ENCODE assay signal across 8 cellular contexts in the genomic region with DNA sequence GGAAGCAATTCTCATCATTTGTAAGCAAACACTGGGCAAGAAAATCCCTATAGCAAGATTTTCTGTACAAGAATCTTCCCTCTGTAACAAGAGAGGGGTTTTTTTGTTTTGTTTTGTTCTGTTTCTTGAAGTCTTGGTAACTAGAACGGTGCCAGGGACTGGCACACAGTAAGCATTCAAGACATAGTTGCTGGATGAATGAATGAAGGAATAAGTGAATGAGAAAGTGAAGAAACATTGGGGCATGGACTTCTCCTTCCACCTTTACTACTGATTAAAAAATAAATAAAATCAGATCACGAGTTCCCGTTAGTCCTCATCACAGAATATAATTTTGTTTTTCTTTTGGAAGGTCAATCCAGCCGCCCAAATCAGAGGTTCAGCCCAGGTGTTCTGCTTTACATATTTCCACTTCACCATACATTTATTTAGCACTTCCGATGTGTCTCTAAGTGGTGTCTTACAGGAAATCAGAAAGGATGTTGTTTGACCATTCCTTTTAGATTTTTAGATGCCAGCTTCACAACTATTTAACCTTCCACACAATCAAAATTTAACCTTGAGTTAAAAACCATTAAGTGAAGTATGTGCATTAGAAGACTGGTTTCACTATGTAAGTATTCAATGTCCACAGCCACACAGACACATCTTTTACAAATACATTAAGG.
DNase-seq lines count a peak whose midpoint lies in the region; ATAC-seq and TF ChIP-seq lines count a peak whose summit lies in the region.

No MANE protein-coding gene starts in this region.

- CTCF ChIA-PET in activated CD4-positive, alpha-beta T cell treated with anti-CD3 and anti-CD28 coated beads, Interleukin-2, amount 10 ng/mL, durations not matched to agents 7 days and 5 days (lab: Charles Lee): interaction anchor here (0.9 kb wide), 1 partner anchor 9 kb away, joined by 3 read pairs; no protein-coding TSS in a partner anchor

- no peaks in the 10 kb centered on the region for H3K36me3 Mint-ChIP-seq in activated CD4-positive, alpha-beta T cell treated with anti-CD3 and anti-CD28 coated beads, Interleukin-2, amount 10 ng/mL, durations not matched to agents 24 days and 14 days (ENCODE audit: low read depth)
- no peaks in the 10 kb centered on the region for H3K36me3 Mint-ChIP-seq in activated CD4-positive, alpha-beta T cell treated with anti-CD3 and anti-CD28 coated beads, Interleukin-2, amount 10 ng/mL, durations not matched to agents 7 days and 5 days (ENCODE audit: low read depth)

- H4K20me1 ChIP-seq in smooth muscle cell (ENCODE audit: low read depth): no peaks in the 10 kb centered on the region

- POLR2A ChIA-PET in activated CD4-positive, alpha-beta T cell treated with anti-CD3 and anti-CD28 coated beads, Interleukin-2, amount 10 ng/mL, durations not matched to agents 7 days and 5 days (lab: Charles Lee): no interaction called here

- peak overlapping the region; percentile 9 for H3K4me3 Mint-ChIP-seq in activated CD4-positive, alpha-beta T cell treated with anti-CD3 and anti-CD28 coated beads, Interleukin-2, amount 10 ng/mL, durations not matched to agents 24 days and 14 days
- no peak overlapping the region for H3K4me3 Mint-ChIP-seq in activated CD4-positive, alpha-beta T cell treated with anti-CD3 and anti-CD28 coated beads, Interleukin-2, amount 10 ng/mL, durations not matched to agents 7 days and 5 days

- H3K9me3 ChIP-seq in SJSA1 (replicated peaks) (no peaks in the 10 kb centered on the region), smooth muscle cell (replicated peaks; ENCODE audit: low read depth) (no peaks in the 10 kb centered on the region)

- WGBS in smooth muscle cell (ENCODE audit: low lambda C conversion rate): 99% methylated on average over 5 of the region's 5 CpGs

- peak; percentile 47 for ATAC-seq in HG02973 (IDR thresholded peaks at IDR 0.05; ENCODE audit: unreplicated experiment)

- peaks cover 29% of the 10 kb centered on the region for H3K27me3 Mint-ChIP-seq in activated CD4-positive, alpha-beta T cell treated with anti-CD3 and anti-CD28 coated beads, Interleukin-2, amount 10 ng/mL, durations not matched to agents 24 days and 14 days
- H3K27me3 Mint-ChIP-seq in activated CD4-positive, alpha-beta T cell treated with anti-CD3 and anti-CD28 coated beads, Interleukin-2, amount 10 ng/mL, durations not matched to agents 7 days and 5 days: peaks cover 22% of the 10 kb centered on the region

- peaks cover 22% of the 10 kb centered on the region for H3K4me1 Mint-ChIP-seq in activated CD4-positive, alpha-beta T cell treated with anti-CD3 and anti-CD28 coated beads, Interleukin-2, amount 10 ng/mL, durations not matched to agents 24 days and 14 days
- peaks cover 21% of the 10 kb centered on the region for H3K4me1 Mint-ChIP-seq in activated CD4-positive, alpha-beta T cell treated with anti-CD3 and anti-CD28 coated beads, Interleukin-2, amount 10 ng/mL, durations not matched to agents 7 days and 5 days

- H3K4me3 ChIP-seq in SJSA1: no peak overlapping the region
- no peak overlapping the region for H3K4me3 ChIP-seq in smooth muscle cell

- peak overlapping the region; percentile 86 for H3K27ac ChIP-seq in SJSA1
- peak overlapping the region; percentile 84 for H3K27ac ChIP-seq in smooth muscle cell (ENCODE audit: low read depth)

- peak overlapping the region; percentile 69 for H3K9ac ChIP-seq in smooth muscle cell (ENCODE audit: low read depth)

- H3K27me3 ChIP-seq in SJSA1 (replicated peaks): no peaks in the 10 kb centered on the region
- no peaks in the 10 kb centered on the region for H3K27me3 ChIP-seq in smooth muscle cell (ENCODE audit: low read depth)

- H3K36me3 ChIP-seq in SJSA1 (no peaks in the 10 kb centered on the region), smooth muscle cell (ENCODE audit: low read depth) (no peaks in the 10 kb centered on the region)

- peak overlapping the region; percentile 72 for H3K27ac Mint-ChIP-seq in activated CD4-positive, alpha-beta T cell treated with anti-CD3 and anti-CD28 coated beads, Interleukin-2, amount 10 ng/mL, durations not matched to agents 24 days and 14 days
- no peak overlapping the region for H3K27ac Mint-ChIP-seq in activated CD4-positive, alpha-beta T cell treated with anti-CD3 and anti-CD28 coated beads, Interleukin-2, amount 10 ng/mL, durations not matched to agents 7 days and 5 days

- H3F3A ChIP-seq in smooth muscle cell (ENCODE audit: low read depth): no peaks in the 10 kb centered on the region

- no peak overlapping the region for H3K4me2 ChIP-seq in smooth muscle cell

- peaks cover 3% of the 10 kb centered on the region for H3K9me3 Mint-ChIP-seq in activated CD4-positive, alpha-beta T cell treated with anti-CD3 and anti-CD28 coated beads, Interleukin-2, amount 10 ng/mL, durations not matched to agents 24 days and 14 days
- peaks cover 5% of the 10 kb centered on the region for H3K9me3 Mint-ChIP-seq in activated CD4-positive, alpha-beta T cell treated with anti-CD3 and anti-CD28 coated beads, Interleukin-2, amount 10 ng/mL, durations not matched to agents 7 days and 5 days

- intact Hi-C loops in activated CD4-positive, alpha-beta T cell treated with anti-CD3 and anti-CD28 coated beads, Interleukin-2, amount 10 ng/mL, durations not matched to agents 24 days and 14 days (cut with micrococcal nuclease): loop anchor here (2.0 to 10.0 kb wide), 2 partner anchors 22 to 702 kb away; no protein-coding TSS in a partner anchor

- H3K4me1 ChIP-seq in SJSA1 (replicated peaks): peaks cover 53% of the 10 kb centered on the region
- H3K4me1 ChIP-seq in smooth muscle cell (ENCODE audit: low read depth): peaks cover 21% of the 10 kb centered on the region

- no peak overlapping the region for H2AFZ ChIP-seq in smooth muscle cell (ENCODE audit: low read depth)

- no peak for TF ChIP-seq CTCF in smooth muscle cell (IDR thresholded peaks at IDR 0.05; ENCODE audit: borderline replicate concordance, insufficient read depth, poor library complexity, severe bottlenecking)

- DNase-seq in activated CD4-positive, alpha-beta T cell treated with anti-CD3 and anti-CD28 coated beads, Interleukin-2, amount 10 ng/mL, durations not matched to agents 24 days and 14 days: no peak
- no peak for DNase-seq in activated CD4-positive, alpha-beta T cell treated with anti-CD3 and anti-CD28 coated beads, Interleukin-2, amount 10 ng/mL, durations not matched to agents 7 days and 5 days
- DNase-seq in SJSA1 (ENCODE audit: low read depth in 1 of 2, low spot score in 2 of 2): no peak
- no peak for DNase-seq in smooth muscle cell (lab: John Stamatoyannopoulos, UW; ENCODE audit: unreplicated experiment)
- DNase-seq in stimulated activated CD4-positive, alpha-beta T cell treated with anti-CD3 and anti-CD28 coated beads, Interleukin-2, amount 100 ng/mL, for 48 hours: no peak
- DNase-seq in NCI-H2171 (lab: John Stamatoyannopoulos, UW): no peak
- DNase-seq in NOMO-1 treated with DMSO at 0.1 percent for 48 hours (lab: John Stamatoyannopoulos, UW; ENCODE audit: unreplicated experiment): no peak

- no peaks in the 10 kb centered on the region for H3K79me2 ChIP-seq in smooth muscle cell (ENCODE audit: low read depth)
